ENCODE assay signal across 7 cellular contexts in the genomic region with DNA sequence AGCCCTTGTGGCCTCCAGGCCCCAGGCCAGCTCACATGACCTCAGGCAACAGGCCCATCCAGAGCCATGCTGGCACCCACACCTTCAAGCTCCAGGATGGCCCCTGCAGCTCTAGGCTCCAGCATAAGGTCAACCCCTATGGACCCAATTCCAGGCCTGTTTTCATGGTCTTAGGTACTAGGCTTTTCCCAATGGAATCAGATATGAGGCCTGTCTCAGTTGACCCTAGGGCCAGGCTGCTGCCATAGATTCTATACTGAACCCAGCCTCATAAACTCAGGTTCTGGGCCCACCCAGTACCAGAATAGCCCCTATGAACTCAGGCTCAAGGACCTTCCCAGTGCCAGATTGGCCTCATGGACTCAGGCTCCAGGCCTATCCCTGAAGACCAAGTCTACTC.
DNase-seq lines count a peak whose midpoint lies in the region; ATAC-seq and TF ChIP-seq lines count a peak whose summit lies in the region.
"Not testable (repeated sequence)": the region's sequence is repeated elsewhere in the genome, so short reads cannot be mapped to it uniquely, and the experiment has no call there.

No MANE protein-coding gene starts in this region.

- H3K27ac ChIP-seq in right cardiac atrium (ENCODE audit: low read length); trophoblast cell (ENCODE audit: low read depth, low read length); upper lobe of left lung; aorta (ENCODE audit: low read depth in 1 of 2, low read length in 2 of 2): not testable (repeated sequence)

- not testable (repeated sequence) for H2AK5ac ChIP-seq in trophoblast cell (ENCODE audit: low read length)

- H2BK5ac ChIP-seq in trophoblast cell (ENCODE audit: low read depth, low read length, poor library complexity) = not testable (repeated sequence)

- H3K14ac ChIP-seq in trophoblast cell (ENCODE audit: low read length) = not testable (repeated sequence)

- not testable (repeated sequence) for H2AFZ ChIP-seq in trophoblast cell (ENCODE audit: insufficient read depth, low read length, poor library complexity)

- not testable (repeated sequence) for H2BK12ac ChIP-seq in trophoblast cell (ENCODE audit: low read length)

- not testable (repeated sequence) for H3K9ac ChIP-seq in trophoblast cell (ENCODE audit: low read length)

- not testable (repeated sequence) for TF ChIP-seq POLR2A in upper lobe of left lung (IDR thresholded peaks at IDR 0.05)

- H3K4me2 ChIP-seq in trophoblast cell (ENCODE audit: low read length) = not testable (repeated sequence)

- not testable (repeated sequence) for H4K12ac ChIP-seq in trophoblast cell (ENCODE audit: low read depth, low read length)

- intact Hi-C loops in Right ventricle myocardium superior (cut with DNase I); right cardiac atrium (cut with DNase I); aorta (cut with DNase I): not testable (repeated sequence)

- not testable (repeated sequence) for H2BK120ac ChIP-seq in trophoblast cell (ENCODE audit: insufficient read depth, low read length, poor library complexity)

- H3K36me3 Mint-ChIP-seq in stimulated activated effector memory CD8-positive, alpha-beta T cell treated with anti-CD3 and anti-CD28 coated beads, Interleukin-12 subunit alpha, Interleukin-12 subunit beta, amount 100 ng/mL, for 72 hours = not testable (repeated sequence)

- H4K91ac ChIP-seq in trophoblast cell (ENCODE audit: low read depth, low read length) = not testable (repeated sequence)

- H3K9me3 Mint-ChIP-seq in stimulated activated effector memory CD8-positive, alpha-beta T cell treated with anti-CD3 and anti-CD28 coated beads, Interleukin-12 subunit alpha, Interleukin-12 subunit beta, amount 100 ng/mL, for 72 hours = not testable (repeated sequence)

- not testable (repeated sequence) for TF ChIP-seq EP300 in upper lobe of left lung (IDR thresholded peaks at IDR 0.05)

- not testable (repeated sequence) for H3K4me1 ChIP-seq in right cardiac atrium (ENCODE audit: control insufficient read depth, insufficient read depth, low read length); trophoblast cell (ENCODE audit: control insufficient read depth in 1 of 2, insufficient read depth in 2 of 2, low read length in 2 of 2); upper lobe of left lung; aorta (ENCODE audit: control insufficient read depth in 1 of 2, insufficient read depth in 2 of 2, low read length in 2 of 2)

- H4K8ac ChIP-seq in trophoblast cell (ENCODE audit: low read depth, low read length) = not testable (repeated sequence)

- H3K4me1 Mint-ChIP-seq in stimulated activated effector memory CD8-positive, alpha-beta T cell treated with anti-CD3 and anti-CD28 coated beads, Interleukin-12 subunit alpha, Interleukin-12 subunit beta, amount 100 ng/mL, for 72 hours = not testable (repeated sequence)

- not testable (repeated sequence) for DNase-seq in Right ventricle myocardium superior; right cardiac atrium; stimulated activated effector memory CD8-positive, alpha-beta T cell treated with anti-CD3 and anti-CD28 coated beads, Interleukin-12 subunit alpha, Interleukin-12 subunit beta, amount 100 ng/mL, for 72 hours (ENCODE audit: low spot score in 2 of 2); upper lobe of left lung; aorta
- peak; percentile 65 to 66 for DNase-seq in trophoblast cell

- H3K4me3 ChIP-seq in right cardiac atrium (ENCODE audit: low read length); trophoblast cell (ENCODE audit: low read depth, low read length); upper lobe of left lung; aorta (ENCODE audit: low read length in 2 of 2): not testable (repeated sequence)

- not testable (repeated sequence) for H3K79me1 ChIP-seq in trophoblast cell (ENCODE audit: low read length)

- peak; percentile 20 for ATAC-seq in esophagus mucosa
- ATAC-seq in Right ventricle myocardium superior (ENCODE audit: poor library complexity) = peak; percentile 16
- peak; percentile 26 to 43 for ATAC-seq in right cardiac atrium
- peak; percentile 32 for ATAC-seq in stimulated activated effector memory CD8-positive, alpha-beta T cell treated with anti-CD3 and anti-CD28 coated beads, Interleukin-12 subunit alpha, Interleukin-12 subunit beta, amount 100 ng/mL, for 72 hours
- ATAC-seq in upper lobe of left lung (ENCODE audit: low FRiP score in 2 of 2) = peak; percentile 23
- ATAC-seq in aorta (ENCODE audit: low FRiP score) = peak; percentile 33

- not testable (repeated sequence) for TF ChIP-seq CTCF in upper lobe of left lung (IDR thresholded peaks at IDR 0.05)

- not testable (repeated sequence) for H3K9me3 ChIP-seq in right cardiac atrium (ENCODE audit: control insufficient read depth, low read length); trophoblast cell (ENCODE audit: insufficient read depth, low read depth, low read length); upper lobe of left lung; aorta (ENCODE audit: control insufficient read depth, low read length)

- not testable (repeated sequence) for H3K4ac ChIP-seq in trophoblast cell (ENCODE audit: low read depth, low read length)

- not testable (repeated sequence) for H3K79me2 ChIP-seq in trophoblast cell (ENCODE audit: control insufficient read depth, insufficient read depth, low read length, poor library complexity)

- not testable (repeated sequence) for H3K36me3 ChIP-seq in trophoblast cell (ENCODE audit: control insufficient read depth in 1 of 2, insufficient read depth in 2 of 2, low read length in 2 of 2); upper lobe of left lung; aorta (ENCODE audit: control insufficient read depth in 1 of 2, insufficient read depth in 2 of 2, low read length in 1 of 2)

- not testable (repeated sequence) for H3K18ac ChIP-seq in trophoblast cell (ENCODE audit: low read length)

- H3K23ac ChIP-seq in trophoblast cell (ENCODE audit: low read length) = not testable (repeated sequence)

- H3K4me3 Mint-ChIP-seq in stimulated activated effector memory CD8-positive, alpha-beta T cell treated with anti-CD3 and anti-CD28 coated beads, Interleukin-12 subunit alpha, Interleukin-12 subunit beta, amount 100 ng/mL, for 72 hours = not testable (repeated sequence)

- H3K27ac Mint-ChIP-seq in stimulated activated effector memory CD8-positive, alpha-beta T cell treated with anti-CD3 and anti-CD28 coated beads, Interleukin-12 subunit alpha, Interleukin-12 subunit beta, amount 100 ng/mL, for 72 hours = not testable (repeated sequence)

- H3K27me3 ChIP-seq in right cardiac atrium (ENCODE audit: control insufficient read depth, insufficient read depth); trophoblast cell (ENCODE audit: insufficient read depth, low read length); upper lobe of left lung; aorta (ENCODE audit: control insufficient read depth in 1 of 2, insufficient read depth in 2 of 2, low read length in 1 of 2): not testable (repeated sequence)
